8 cellular contexts compared by ENCODE assay signal in the genomic region with DNA sequence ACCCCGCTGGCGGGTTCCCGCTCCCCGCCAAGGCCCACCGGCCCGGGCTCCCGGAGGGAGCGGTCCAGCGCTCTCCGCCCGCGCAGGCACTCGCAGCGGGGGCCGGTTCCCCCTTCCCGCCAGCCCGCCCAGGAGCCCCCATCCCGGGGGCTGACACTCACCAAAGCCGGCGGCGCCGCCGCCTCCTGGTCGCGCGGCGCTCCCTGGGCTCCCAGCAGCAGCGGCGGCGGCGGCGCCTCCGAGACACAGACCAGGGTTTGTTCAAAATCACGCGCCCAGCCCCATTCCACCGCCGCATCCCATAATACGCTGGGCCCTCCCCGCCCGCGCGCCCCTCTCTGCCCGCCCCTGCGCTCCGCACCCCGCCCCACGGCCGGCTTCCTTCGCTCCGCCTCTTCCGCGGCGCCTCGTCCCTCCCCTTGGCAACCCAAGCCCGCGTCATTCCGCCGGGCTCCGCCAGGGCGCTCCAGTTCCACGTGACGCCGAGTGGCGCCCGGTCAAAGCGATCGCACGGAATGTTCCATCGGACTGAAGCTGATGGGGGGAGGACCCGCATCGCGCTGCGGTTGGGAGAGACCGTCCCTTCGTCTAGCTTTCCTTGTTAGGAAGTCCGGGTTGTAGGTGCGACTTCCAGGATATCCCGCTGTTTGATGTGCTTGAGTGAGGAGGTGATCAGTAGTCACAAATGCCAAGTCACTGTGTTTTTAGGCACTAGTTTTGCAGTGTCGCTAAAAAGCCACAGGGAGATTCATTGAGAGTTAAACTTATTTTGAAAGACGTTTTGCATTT. TPM values are rescaled to one million over a fixed set of nuclear protein-coding genes. Genes with fewer than 3 reads are reported as not detected.
DNase-seq lines count a peak whose midpoint lies in the region; ATAC-seq and TF ChIP-seq lines count a peak whose summit lies in the region.

No MANE protein-coding gene starts in this region.

- peaks cover 16% of the 10 kb centered on the region for H3K27me3 Mint-ChIP-seq in CD4-positive, CD25-positive, alpha-beta regulatory T cell

- H3K4me1 Mint-ChIP-seq in CD4-positive, CD25-positive, alpha-beta regulatory T cell, result peaks cover 31 to 48% (median 43%) of the 10 kb centered on the region in 4 donors

- no peaks in the 10 kb centered on the region for H3K36me3 Mint-ChIP-seq in CD4-positive, CD25-positive, alpha-beta regulatory T cell

- peak overlapping the region; percentile 91 for H3K27ac ChIP-seq in CD4-positive, CD25-positive, alpha-beta regulatory T cell (ENCODE audit: insufficient read depth, low read length, poor library complexity, severe bottlenecking)
- peak overlapping the region; percentile 48 for H3K27ac ChIP-seq in duodenal mucosa (ENCODE audit: low read depth, low read length)

- H3K9me3 Mint-ChIP-seq in CD4-positive, CD25-positive, alpha-beta regulatory T cell, result no peaks in the 10 kb centered on the region

- intact Hi-C loops in lower leg skin (cut with DNase I; ENCODE audit: low total_unique reads), result no loop called here

- no peak for TF ChIP-seq POLR2A in lower leg skin (IDR thresholded peaks at IDR 0.05)

- 0% methylated on average over 28 to 52 of the region's 80 CpGs for WGBS in lower leg skin, 2 donors

- H3K9me3 ChIP-seq in CD4-positive, CD25-positive, alpha-beta regulatory T cell (ENCODE audit: control insufficient read depth in 2 of 2, low read length in 2 of 2), result no peaks in the 10 kb centered on the region
- no peaks in the 10 kb centered on the region for H3K9me3 ChIP-seq in duodenal mucosa (ENCODE audit: control insufficient read depth in 1 of 2, low read length in 2 of 2)

- peak overlapping the region; percentile 97 for H3K4me3 ChIP-seq in CD4-positive, CD25-positive, alpha-beta regulatory T cell (ENCODE audit: low read depth, low read length)
- peak overlapping the region; percentile 85 for H3K4me3 ChIP-seq in duodenal mucosa (ENCODE audit: low read depth in 1 of 2, low read length in 2 of 2)
- H3K4me3 ChIP-seq in lower leg skin (ENCODE audit: low read depth, poor library complexity, severe bottlenecking), result peak overlapping the region; percentile 51

- peak; percentile 95 to 98 (median 97) for DNase-seq in CD4-positive, CD25-positive, alpha-beta regulatory T cell
- DNase-seq in NCI-H748 treated with DMSO at 0.1 percent for 48 hours (lab: John Stamatoyannopoulos, UW) (peak; percentile 83), lower leg skin (ENCODE audit: low spot score in 2 of 2) (peak; percentile 94 to 99)
- peak; percentile 95 to 96 for DNase-seq in activated CD4-positive, alpha-beta T cell treated with anti-CD3 and anti-CD28 coated beads, Interleukin-2, amount 50 U/mL, for 48 hours
- peak; percentile 95 for DNase-seq in stimulated activated CD4-positive, alpha-beta T cell treated with anti-CD3 and anti-CD28 coated beads, Interleukin-4, amount 100 ng/mL, for 48 hours (ENCODE audit: low read depth in 2 of 2)

- H3K4me1 ChIP-seq in CD4-positive, CD25-positive, alpha-beta regulatory T cell (ENCODE audit: control insufficient read depth, insufficient read depth, low read length, poor library complexity, severe bottlenecking), result peaks cover 27% of the 10 kb centered on the region
- H3K4me1 ChIP-seq in duodenal mucosa (ENCODE audit: control insufficient read depth in 1 of 2, insufficient read depth in 2 of 2, low read length in 2 of 2), result peaks cover 24% of the 10 kb centered on the region in 2 donors

- H3K36me3 ChIP-seq in CD4-positive, CD25-positive, alpha-beta regulatory T cell (ENCODE audit: control insufficient read depth, insufficient read depth, low read length), result no peaks in the 10 kb centered on the region
- no peaks in the 10 kb centered on the region for H3K36me3 ChIP-seq in duodenal mucosa (ENCODE audit: control insufficient read depth in 1 of 2, insufficient read depth in 2 of 2, low read length in 2 of 2)

- ATAC-seq in CD4-positive, CD25-positive, alpha-beta regulatory T cell (ENCODE audit: low read depth in 2 of 2), result peak; percentile 87 to 91
- ATAC-seq in GM19395 (IDR thresholded peaks at IDR 0.05; ENCODE audit: unreplicated experiment), result peak; percentile 77
- peak; percentile 81 for ATAC-seq in HG03565 (IDR thresholded peaks at IDR 0.05; ENCODE audit: unreplicated experiment)

- peak overlapping the region; percentile 68 to 79 for H3K9ac ChIP-seq in duodenal mucosa (ENCODE audit: low read depth in 1 of 2, low read length in 2 of 2)

- H3K27me3 ChIP-seq in CD4-positive, CD25-positive, alpha-beta regulatory T cell (ENCODE audit: control insufficient read depth, insufficient read depth, low read length), result no peaks in the 10 kb centered on the region
- no peaks in the 10 kb centered on the region for H3K27me3 ChIP-seq in duodenal mucosa (ENCODE audit: control insufficient read depth in 1 of 2, insufficient read depth in 2 of 2, low read length in 2 of 2)

- peak overlapping the region; percentile 81 to 93 (median 92) for H3K27ac Mint-ChIP-seq in CD4-positive, CD25-positive, alpha-beta regulatory T cell

- peak in 1 of 3 donors; percentile 80 for TF ChIP-seq CTCF in lower leg skin (IDR thresholded peaks at IDR 0.05)

- H3K4me3 Mint-ChIP-seq in CD4-positive, CD25-positive, alpha-beta regulatory T cell, result peak overlapping the region; percentile 91 to 96 (median 94)

RNA-seq across cellular contexts. Expression of gene LIN54, which starts 2.2 kb away (rescaled TPM):
- 13.5 TPM for total RNA-seq in CD4-positive, CD25-positive, alpha-beta regulatory T cell
- 10 to 100 TPM in 3 of 4 donors, 1 to 10 TPM in 1; 9.3 to 11.7 (median 10.9) TPM for polyA plus RNA-seq in CD4-positive, CD25-positive, alpha-beta regulatory T cell
- 10 to 100 TPM; 16.9 to 25.3 (median 17.8) TPM for total RNA-seq in lower leg skin

RNA-seq across cellular contexts. Expression of gene COPS4, which starts 22.2 kb away (rescaled TPM):
- 25.3 TPM for total RNA-seq in CD4-positive, CD25-positive, alpha-beta regulatory T cell
- 10 to 100 TPM; 59.1 to 76.8 (median 63.6) TPM for polyA plus RNA-seq in CD4-positive, CD25-positive, alpha-beta regulatory T cell
- 10 to 100 TPM; 18.4 to 56.5 (median 43.7) TPM for total RNA-seq in lower leg skin

Comparison
In these comparisons a context has a peak if more than half of its experiments do, and no peak if none do; other contexts are left out.
1. Peak in every context shown above with its lines: DNase-seq, ATAC-seq, H3K4me3 ChIP-seq and H3K27ac ChIP-seq.